In the genomic region with DNA sequence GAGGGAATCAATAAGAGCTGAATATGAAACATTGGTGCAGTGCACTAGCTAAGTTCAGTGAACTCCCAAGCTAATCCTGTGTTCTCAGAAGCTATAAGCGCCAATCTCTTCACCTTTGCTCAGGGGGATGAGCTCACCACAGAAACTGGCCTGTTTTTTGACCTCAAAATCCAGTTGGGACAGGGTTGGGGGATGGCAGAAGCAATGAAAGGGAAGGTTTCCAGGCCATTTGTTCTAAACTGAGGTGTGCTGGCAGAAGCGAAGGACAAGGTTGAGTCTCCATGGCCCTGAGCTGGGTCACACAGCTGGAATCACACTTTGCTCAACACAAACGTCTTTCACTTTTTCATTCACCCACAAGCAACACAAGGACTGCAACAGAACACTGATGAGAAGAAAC, we compare ENCODE assay signal across 19 cellular contexts.
A peak's percentile ranks its signal among the peaks of the same experiment; 100 is the strongest.
DNase-seq lines count a peak whose midpoint lies in the region; ATAC-seq, FAIRE-seq and TF ChIP-seq lines count a peak whose summit lies in the region.
"Had no signal": no experiment of that assay in that cellular context is flagged by ENCODE, and none has a peak within 500 bp of the region (broad histone marks: within the 10 kb centered on the region; RNA-seq: fewer than 3 reads in every experiment).

No MANE protein-coding gene starts in this region.

- H3K56ac ChIP-seq in H9 (ENCODE audit: insufficient read length, low read depth, low read length), result no peak overlapping the region

- H3K23ac ChIP-seq in H9 (ENCODE audit: insufficient read length, low read depth, low read length), result no peak overlapping the region

- no peak for ATAC-seq in HG03135 (IDR thresholded peaks at IDR 0.05; ENCODE audit: unreplicated experiment)
- ATAC-seq in CD4-positive, alpha-beta T cell (ENCODE audit: poor library complexity), result no peak

- no peak overlapping the region for H3T11ph ChIP-seq in H9 (ENCODE audit: low read length)

- WGBS in H9 (ENCODE audit: extremely low coverage, insufficient read length, low lambda C conversion rate), result no CpG with 5 or more reads among the region's 3 CpGs

- H3K23me2 ChIP-seq in H9 (ENCODE audit: insufficient read length, low read depth, low read length, poor library complexity, severe bottlenecking), result no peaks in the 10 kb centered on the region

- H2AFZ ChIP-seq in H9 (ENCODE audit: low read length) (no peak overlapping the region), neuron (ENCODE audit: low read depth, low read length) (peak overlapping the region; percentile 10)

- H3K27ac Mint-ChIP-seq in H9, result peak overlapping the region; percentile 31 to 85 (median 58); a peak in 6 of 7 replicates
- H3K27ac Mint-ChIP-seq in CD4-positive, alpha-beta T cell, result no peak overlapping the region
- H3K27ac Mint-ChIP-seq: HFFc6, IgD-negative memory B cell had no signal

- H3K4me1 Mint-ChIP-seq in H9, result peaks cover 20 to 24% of the 10 kb centered on the region in 2 experiments
- H3K4me1 Mint-ChIP-seq in CD4-positive, alpha-beta T cell (ENCODE audit: low read depth), result no peaks in the 10 kb centered on the region
- H3K4me1 Mint-ChIP-seq: IgD-negative memory B cell had no signal

- no peak overlapping the region for H4K91ac ChIP-seq in H9 (ENCODE audit: insufficient read length, low read depth, low read length)

- no peak overlapping the region for H4K8ac ChIP-seq in H9 (replicated peaks; ENCODE audit: insufficient read length, low read depth, low read length)

- DNase-seq in H9, result no peak
- DNase-seq in bronchial epithelial cell (ENCODE audit: low read depth), result no peak
- DNase-seq in left kidney (ENCODE audit: low read depth, low spot score), result peak; percentile 70
- no peak for DNase-seq in CD4-positive, alpha-beta T cell
- DNase-seq in NCI-H2171 treated with DMSO at 0.1 percent for 48 hours (lab: John Stamatoyannopoulos, UW), result no peak
- no peak for DNase-seq in HUDEP-2 (lab: John Stamatoyannopoulos, UW; ENCODE audit: unreplicated experiment in 76 of 76)
- DNase-seq: DND-41, HFFc6, Karpas-422, MG63, NCI-H1048, NCI-H1436, NCI-H1930, NCI-H446 treated with DMSO at 0.1 percent for 48 hours, Peyer's patch had no signal

- intact Hi-C loops in CD4-positive, alpha-beta T cell (cut with DNase I, micrococcal nuclease), result no loop called here

- peak overlapping the region; percentile 8; the same call in 1 of the 2 replicates for H3K14ac ChIP-seq in H9 (ENCODE audit: insufficient read depth, low read length)

- H3K27me3 ChIP-seq in H9 (ENCODE audit: insufficient read depth, low read length), result no peaks in the 10 kb centered on the region
- H3K27me3 ChIP-seq in bronchial epithelial cell (ENCODE audit: control insufficient read depth, insufficient read depth, low read length), result no peaks in the 10 kb centered on the region
- H3K27me3 ChIP-seq in neuron (ENCODE audit: insufficient read depth, low read length), result no peaks in the 10 kb centered on the region
- H3K27me3 ChIP-seq in CD4-positive, alpha-beta T cell (ENCODE audit: control insufficient read depth, insufficient read depth, low read length), result no peaks in the 10 kb centered on the region
- H3K27me3 ChIP-seq: MG63, Peyer's patch had no signal

- no peak overlapping the region for H3K4ac ChIP-seq in H9 (ENCODE audit: low read depth, low read length)

- H3K9ac ChIP-seq in H9 (ENCODE audit: extremely low read depth, insufficient read length, low read length), result no peak overlapping the region

- no peak overlapping the region for H2BK12ac ChIP-seq in H9 (ENCODE audit: insufficient read length, low read depth, low read length)

- H3K9me3 ChIP-seq in H9 (ENCODE audit: control insufficient read depth, low read depth, low read length) (no peaks in the 10 kb centered on the region), neuron (ENCODE audit: low read length) (no peaks in the 10 kb centered on the region)
- H3K9me3 ChIP-seq in CD4-positive, alpha-beta T cell (ENCODE audit: control insufficient read depth, low read length), result no peaks in the 10 kb centered on the region
- H3K9me3 ChIP-seq: MG63, Peyer's patch had no signal

- no peak overlapping the region for H2BK15ac ChIP-seq in H9 (ENCODE audit: low read depth, low read length)

- no peak overlapping the region for H2BK5ac ChIP-seq in H9 (ENCODE audit: insufficient read length, low read length)

- H3K36me3 Mint-ChIP-seq in H9 (ENCODE audit: insufficient read depth in 1 of 3, low read depth in 3 of 3), result no peaks in the 10 kb centered on the region
- no peaks in the 10 kb centered on the region for H3K36me3 Mint-ChIP-seq in CD4-positive, alpha-beta T cell (ENCODE audit: low read depth)
- H3K36me3 Mint-ChIP-seq: IgD-negative memory B cell had no signal

- no peak overlapping the region for H2BK20ac ChIP-seq in H9 (ENCODE audit: low read depth, low read length, poor library complexity, severe bottlenecking)

- no peaks in the 10 kb centered on the region for H3K79me2 ChIP-seq in H9 (ENCODE audit: insufficient read depth, low read length)

- no peak overlapping the region for H3K4me3 Mint-ChIP-seq in H9
- no peak overlapping the region for H3K4me3 Mint-ChIP-seq in CD4-positive, alpha-beta T cell
- H3K4me3 Mint-ChIP-seq: HFFc6, IgD-negative memory B cell had no signal

- no peaks in the 10 kb centered on the region for H3K27me3 Mint-ChIP-seq in H9 (ENCODE audit: low read depth)
- H3K27me3 Mint-ChIP-seq in CD4-positive, alpha-beta T cell, result no peaks in the 10 kb centered on the region
- H3K27me3 Mint-ChIP-seq: IgD-negative memory B cell had no signal

- H3K27ac ChIP-seq in H9 (ENCODE audit: insufficient read length, low read depth, low read length), result peak overlapping the region; percentile 25
- H3K27ac ChIP-seq in CD4-positive, alpha-beta T cell (ENCODE audit: low read depth, low read length), result no peak overlapping the region
- H3K27ac ChIP-seq: C4-2B, Peyer's patch had no signal

- peak; percentile 83 for FAIRE-seq in bronchial epithelial cell (lab: Jason Lieb, UNC)

- H3K4me2 ChIP-seq in H9 (ENCODE audit: insufficient read depth, insufficient read length, low read length), result no peak overlapping the region

- H3K79me1 ChIP-seq in H9 (ENCODE audit: insufficient read depth, low read depth, low read length, poor library complexity, severe bottlenecking), result no peaks in the 10 kb centered on the region

- no peak overlapping the region for H2AK5ac ChIP-seq in H9 (ENCODE audit: insufficient read length, low read length)

- H4K20me1 ChIP-seq in H9 (ENCODE audit: control insufficient read depth, insufficient read depth, insufficient read length), result no peaks in the 10 kb centered on the region

- H3K4me3 ChIP-seq in bronchial epithelial cell (ENCODE audit: low read depth, low read length), result no peak overlapping the region
- no peak overlapping the region for H3K4me3 ChIP-seq in neuron (ENCODE audit: low read length)
- H3K4me3 ChIP-seq: MG63, Peyer's patch had no signal

- CTCF ChIA-PET in CD4-positive, alpha-beta T cell (lab: Charles Lee), result no interaction called here

- H3K9me3 Mint-ChIP-seq in H9, result no peaks in the 10 kb centered on the region
- H3K9me3 Mint-ChIP-seq in CD4-positive, alpha-beta T cell, result peaks cover 5% of the 10 kb centered on the region

- H3K36me3 ChIP-seq in bronchial epithelial cell (ENCODE audit: control insufficient read depth, insufficient read depth, low read length) (no peaks in the 10 kb centered on the region), neuron (ENCODE audit: insufficient read depth, low read length) (no peaks in the 10 kb centered on the region)
- H3K36me3 ChIP-seq: MG63, Peyer's patch had no signal

- TF ChIP-seq CTCF in H9 (conservative IDR thresholded peaks at IDR 0.05), result no peak
- no peak for TF ChIP-seq CTCF in bronchial epithelial cell (IDR thresholded peaks at IDR 0.05; ENCODE audit: insufficient read depth, low read length, severe bottlenecking)
- TF ChIP-seq CTCF in CD4-positive, alpha-beta T cell (IDR thresholded peaks at IDR 0.05), result no peak

- H3K4me1 ChIP-seq in H9 (ENCODE audit: insufficient read depth, low read length), result peaks cover 5% of the 10 kb centered on the region; the same call in 1 of the 2 replicates
- H3K4me1 ChIP-seq in neuron (ENCODE audit: insufficient read depth, low read length), result peaks cover 21% of the 10 kb centered on the region
- H3K4me1 ChIP-seq: Peyer's patch had no signal

- H2BK120ac ChIP-seq in H9 (ENCODE audit: low read depth, low read length, poor library complexity, severe bottlenecking), result no peak overlapping the region

- H3K18ac ChIP-seq in H9 (ENCODE audit: insufficient read length, low read depth, low read length), result peak overlapping the region; percentile 13

- POLR2A ChIA-PET in CD4-positive, alpha-beta T cell (lab: Charles Lee), result no interaction called here

- H4K5ac ChIP-seq in H9 (ENCODE audit: insufficient read length, low read depth, low read length), result no peak overlapping the region
